Comparison of ENCODE assay signal across 11 cellular contexts in the genomic region with DNA sequence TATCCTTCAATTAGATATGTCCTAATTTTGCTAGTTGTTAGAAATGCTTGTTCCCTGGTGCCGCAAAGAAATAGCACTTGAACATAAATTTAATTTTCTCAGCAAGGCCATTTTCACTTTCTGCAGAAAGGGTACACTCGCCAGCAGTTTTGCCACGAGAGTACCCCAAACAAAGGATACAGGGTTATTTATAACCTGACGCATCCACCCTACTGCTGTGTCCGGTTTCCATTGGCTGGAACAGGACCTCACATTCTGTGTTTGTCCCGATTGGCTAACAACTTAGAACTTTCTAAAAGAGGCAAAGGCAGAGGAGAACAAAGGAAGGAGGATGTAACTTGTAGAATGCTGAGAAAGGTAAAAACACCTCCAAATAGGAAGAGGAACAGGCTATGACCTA. TPM values are rescaled to one million over a fixed set of nuclear protein-coding genes. Genes with fewer than 3 reads are reported as not detected.
"Had no signal": no experiment of that assay in that cellular context is flagged by ENCODE, and none has a peak within 500 bp of the region (broad histone marks: within the 10 kb centered on the region; RNA-seq: fewer than 3 reads in every experiment).

No MANE protein-coding gene starts in this region.

RNA-seq across cellular contexts. Expression of a gene that starts 10.2 kb away (rescaled TPM):
- total RNA-seq: kidney epithelial cell, left colon, left ventricle myocardium superior, lung, posterior vena cava, right atrium auricular region, sigmoid colon, urinary bladder had no signal
- polyA plus RNA-seq: esophagus, lung, neural cell, sigmoid colon, urinary bladder had no signal

RNA-seq across cellular contexts. Expression of a gene that starts 49.2 kb away (rescaled TPM):
- total RNA-seq: hepatocyte, left colon, left ventricle myocardium superior, posterior vena cava, urinary bladder had no signal
- polyA plus RNA-seq: hepatocyte, neural cell, urinary bladder had no signal
